In genomic region chr20:38340693-38341092, GRCh38 we compare ENCODE assay signal across 1 cellular context.
TF ChIP-seq lines count a peak whose summit lies in the region.

No MANE protein-coding gene starts in this region.

TF ChIP-seq in K562, 482 proteins besides CTCF, POLR2A, EP300 and RAD21 (continued from another document):
- TF ChIP-seq HBP1 (CRISPR knock-in tag; IDR thresholded peaks at IDR 0.05) (no peak), RB1 (IDR thresholded peaks at IDR 0.05; ENCODE audit: low read depth) (no peak), KDM1A (IDR thresholded peaks at IDR 0.05) (0 out of 4 replicates have a peak, but pooled peaks of 1 of the 2 experiments have one; percentile 11), BCOR (IDR thresholded peaks at IDR 0.05) (peak; percentile 70), ADNP (tag; IDR thresholded peaks at IDR 0.05) (0 out of 2 replicates have a peak, but pooled peaks have one; percentile 18), ZNF280A (IDR thresholded peaks at IDR 0.05; ENCODE audit: low read depth, partially characterized antibody) (no peak), SETDB1 (IDR thresholded peaks at IDR 0.05; ENCODE audit: low read length) (no peak), ARID2 (IDR thresholded peaks at IDR 0.05) (no peak), SRF (CRISPR knock-in tag; IDR thresholded peaks at IDR 0.05) (no peak)
